ENCODE assay signal across 9 cellular contexts in genomic region chr2:197311521-197312033, GRCh38. TPM values are rescaled to one million over a fixed set of nuclear protein-coding genes. Genes with fewer than 3 reads are reported as not detected.
A peak's percentile ranks its signal among the peaks of the same experiment; 100 is the strongest.
DNase-seq lines count a peak whose midpoint lies in the region; ATAC-seq and TF ChIP-seq lines count a peak whose summit lies in the region.
"Had no signal": no experiment of that assay in that cellular context is flagged by ENCODE, and none has a peak within 500 bp of the region (broad histone marks: within the 10 kb centered on the region; RNA-seq: fewer than 3 reads in every experiment).

No MANE protein-coding gene starts in this region.

- H3K27me3 Mint-ChIP-seq in activated CD4-positive, alpha-beta T cell treated with anti-CD3 and anti-CD28 coated beads for 36 hours, result no peaks in the 10 kb centered on the region
- no peaks in the 10 kb centered on the region for H3K27me3 Mint-ChIP-seq in stimulated activated naive CD8-positive, alpha-beta T cell treated with anti-CD3 and anti-CD28 coated beads, Interleukin-15, amount 100 ng/mL, for 72 hours

- TF ChIP-seq EP300 in esophagus muscularis mucosa (IDR thresholded peaks at IDR 0.05), result no peak

- intact Hi-C loops in activated CD4-positive, alpha-beta T cell treated with anti-CD3 and anti-CD28 coated beads for 36 hours (cut with DNase I, micrococcal nuclease), result loop anchor here (2.0 to 5.0 kb wide), 4 partner anchors 66 to 385 kb away; partner anchors contain the start of genes MOB4 (in 1 of the 2) and PGAP1 (in 1 of the 2)
- intact Hi-C loops in esophagus muscularis mucosa (cut with DNase I), result loop anchor here (2.0 to 10.0 kb wide), 4 partner anchors 66 to 297 kb away; no protein-coding TSS in a partner anchor

- no peak for TF ChIP-seq POLR2A in esophagus muscularis mucosa (IDR thresholded peaks at IDR 0.05; ENCODE audit: low read depth)

- H3K9ac ChIP-seq in SK-N-MC (ENCODE audit: insufficient read length), result peak overlapping the region; percentile 77

- H3K27me3 ChIP-seq in esophagus muscularis mucosa, result no peaks in the 10 kb centered on the region

- H3K27ac ChIP-seq in SK-N-MC, result no peak overlapping the region
- peak overlapping the region in 2 of 4 donors; percentile 77 to 85 for H3K27ac ChIP-seq in esophagus muscularis mucosa (replicated peaks in 1 of 4)

- WGBS in esophagus muscularis mucosa, result 70% methylated on average over 5 of the region's 5 CpGs

- no peak for TF ChIP-seq CTCF in esophagus muscularis mucosa (IDR thresholded peaks at IDR 0.05)

- H3K36me3 Mint-ChIP-seq in activated CD4-positive, alpha-beta T cell treated with anti-CD3 and anti-CD28 coated beads for 36 hours (ENCODE audit: low read depth), result peaks cover 9% of the 10 kb centered on the region

- H3K4me1 ChIP-seq in esophagus muscularis mucosa, result peaks cover 21 to 42% (median 40%) of the 10 kb centered on the region in 4 donors

- H3K9me3 ChIP-seq in SK-N-MC (ENCODE audit: low read depth, low read length), result no peaks in the 10 kb centered on the region
- H3K9me3 ChIP-seq in esophagus muscularis mucosa, result no peaks in the 10 kb centered on the region

- no peaks in the 10 kb centered on the region for H3K36me3 ChIP-seq in SK-N-MC (ENCODE audit: insufficient read depth, low read length)
- no peaks in the 10 kb centered on the region for H3K36me3 ChIP-seq in esophagus muscularis mucosa

- peak overlapping the region; percentile 80 for H3K4me3 Mint-ChIP-seq in activated CD4-positive, alpha-beta T cell treated with anti-CD3 and anti-CD28 coated beads for 36 hours
- peak overlapping the region; percentile 77 to 87 for H3K4me3 Mint-ChIP-seq in stimulated activated naive CD8-positive, alpha-beta T cell treated with anti-CD3 and anti-CD28 coated beads, Interleukin-15, amount 100 ng/mL, for 72 hours

- DNase-seq in activated CD4-positive, alpha-beta T cell treated with anti-CD3 and anti-CD28 coated beads for 36 hours, result peak; percentile 32
- DNase-seq in activated CD4-positive, alpha-beta T cell treated with anti-CD3 and anti-CD28 coated beads, Interleukin-2, amount 50 U/mL, for 48 hours, result no peak
- DNase-seq in SK-N-MC (ENCODE audit: low read depth, low spot score), result no peak
- no peak for DNase-seq in esophagus muscularis mucosa (ENCODE audit: extremely low spot score)
- no peak for DNase-seq in stimulated activated naive CD8-positive, alpha-beta T cell treated with anti-CD3 and anti-CD28 coated beads, Interleukin-15, amount 100 ng/mL, for 72 hours
- no peak for DNase-seq in HuH-7 (ENCODE audit: low spot score)
- DNase-seq: effector CD8-positive, alpha-beta T cell had no signal

- H3K4me3 ChIP-seq in SK-N-MC (peak overlapping the region; percentile 89), esophagus muscularis mucosa (peak overlapping the region in 3 of 4 donors; percentile 86 to 93 (median 89))

- H3K4me1 Mint-ChIP-seq in activated CD4-positive, alpha-beta T cell treated with anti-CD3 and anti-CD28 coated beads for 36 hours, result peaks cover 63% of the 10 kb centered on the region
- H3K4me1 Mint-ChIP-seq in stimulated activated naive CD8-positive, alpha-beta T cell treated with anti-CD3 and anti-CD28 coated beads, Interleukin-15, amount 100 ng/mL, for 72 hours, result peaks cover 51% of the 10 kb centered on the region

- CTCF ChIA-PET in activated CD4-positive, alpha-beta T cell treated with anti-CD3 and anti-CD28 coated beads for 36 hours (lab: Charles Lee), result interaction anchor here (0.7 to 7.6 kb wide), 21 partner anchors 10 to 198 kb away, joined by 3 to 53 read pairs (median 4); no protein-coding TSS in a partner anchor

- H3K27ac Mint-ChIP-seq in activated CD4-positive, alpha-beta T cell treated with anti-CD3 and anti-CD28 coated beads for 36 hours, result peak overlapping the region; percentile 84
- H3K27ac Mint-ChIP-seq in stimulated activated naive CD8-positive, alpha-beta T cell treated with anti-CD3 and anti-CD28 coated beads, Interleukin-15, amount 100 ng/mL, for 72 hours, result peak overlapping the region; percentile 75 to 94

- ATAC-seq in activated CD4-positive, alpha-beta T cell treated with anti-CD3 and anti-CD28 coated beads for 36 hours, result no peak
- ATAC-seq in stimulated activated naive CD8-positive, alpha-beta T cell treated with anti-CD3 and anti-CD28 coated beads, Interleukin-15, amount 100 ng/mL, for 72 hours, result no peak
- no peak for ATAC-seq in HG03045 (IDR thresholded peaks at IDR 0.05; ENCODE audit: unreplicated experiment)
- ATAC-seq in GM21515 (IDR thresholded peaks at IDR 0.05; ENCODE audit: unreplicated experiment), result no peak

- no peaks in the 10 kb centered on the region for H3K9me3 Mint-ChIP-seq in activated CD4-positive, alpha-beta T cell treated with anti-CD3 and anti-CD28 coated beads for 36 hours (ENCODE audit: low read depth)
- no peaks in the 10 kb centered on the region for H3K9me3 Mint-ChIP-seq in stimulated activated naive CD8-positive, alpha-beta T cell treated with anti-CD3 and anti-CD28 coated beads, Interleukin-15, amount 100 ng/mL, for 72 hours

- POLR2A ChIA-PET in activated CD4-positive, alpha-beta T cell treated with anti-CD3 and anti-CD28 coated beads for 36 hours (lab: Charles Lee), result interaction anchor here (0.6 kb wide), 2 partner anchors 102 to 219 kb away, joined by 3 read pairs; no protein-coding TSS in a partner anchor

RNA-seq across cellular contexts. Expression of gene ANKRD44, which starts 1.0 kb away (rescaled TPM):
- total RNA-seq in activated CD4-positive, alpha-beta T cell treated with anti-CD3 and anti-CD28 coated beads for 36 hours, result 100 to 1,000 TPM; 122 to 181 TPM
- 10 to 100 TPM; 41.4 to 76.6 (median 48.1) TPM for total RNA-seq in esophagus muscularis mucosa
